ENCODE assay signal across 18 cellular contexts in the genomic region with DNA sequence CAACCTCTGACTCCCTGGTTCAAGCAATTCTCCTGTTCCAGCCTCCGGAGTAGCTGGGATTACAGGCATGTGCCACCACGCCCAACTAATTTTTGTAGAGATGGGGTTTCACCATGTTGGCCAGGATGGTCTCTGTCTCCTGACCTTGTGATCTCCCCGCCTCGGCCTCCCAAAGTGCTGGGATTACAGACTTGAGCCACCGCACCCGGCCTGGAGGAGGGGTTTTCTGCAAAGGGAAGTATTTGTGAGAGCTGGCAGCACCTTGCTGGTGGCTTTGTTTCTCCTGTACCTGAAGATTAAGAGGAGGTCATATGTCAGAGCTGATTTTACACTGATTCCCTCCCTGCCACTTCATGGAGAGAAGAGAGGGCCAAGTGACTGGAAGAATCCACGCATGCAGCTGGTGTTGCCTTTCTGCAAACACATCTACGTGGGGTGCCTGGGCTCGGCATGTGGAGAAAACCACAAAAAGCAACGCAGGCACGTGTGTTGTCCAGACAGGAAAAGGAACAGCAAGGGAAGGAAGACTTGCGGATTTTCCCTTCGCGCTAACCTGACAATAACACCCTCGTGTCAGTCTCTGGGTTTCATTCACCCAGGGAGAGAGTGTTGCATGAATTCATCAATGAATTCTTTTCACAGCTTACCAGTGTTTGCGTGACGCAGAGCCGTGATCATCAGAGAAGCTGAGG.
DNase-seq lines count a peak whose midpoint lies in the region; ATAC-seq, FAIRE-seq and TF ChIP-seq lines count a peak whose summit lies in the region.
"Had no signal": no experiment of that assay in that cellular context is flagged by ENCODE, and none has a peak within 500 bp of the region (broad histone marks: within the 10 kb centered on the region; RNA-seq: fewer than 3 reads in every experiment).

No MANE protein-coding gene starts in this region.

- peak; percentile 24 for ATAC-seq in sciatic nerve
- ATAC-seq in HG03039 (IDR thresholded peaks at IDR 0.05; ENCODE audit: unreplicated experiment) = no peak
- ATAC-seq: activated CD4-positive, alpha-beta T cell treated with anti-CD3 and anti-CD28 coated beads for 36 hours; esophagus mucosa; HCT116; natural killer cell treated with Interleukin-12 subunit alpha and Interleukin-12 subunit beta and Interleukin-15 and Interleukin-18, amount 100 ng/mL, for 72 hours had no signal

- FAIRE-seq in astrocyte (lab: Jason Lieb, UNC) = no peak

- no peak overlapping the region for H3K27ac ChIP-seq in astrocyte (ENCODE audit: low read depth, low read length)
- no peak overlapping the region for H3K27ac ChIP-seq in RWPE1
- H3K27ac ChIP-seq: 22Rv1 had no signal

- no peak overlapping the region for H3K27ac Mint-ChIP-seq in astrocyte (ENCODE audit: unreplicated experiment)
- H3K27ac Mint-ChIP-seq in type B pancreatic cell = no peak overlapping the region
- H3K27ac Mint-ChIP-seq: activated CD4-positive, alpha-beta T cell treated with anti-CD3 and anti-CD28 coated beads for 36 hours; activated naive CD8-positive, alpha-beta T cell treated with anti-CD3 and anti-CD28 coated beads, Interleukin-2, amount 10 ng/mL, durations not matched to agents 7 days and 5 days; natural killer cell treated with Interleukin-12 subunit alpha and Interleukin-12 subunit beta and Interleukin-15 and Interleukin-18, amount 100 ng/mL, for 72 hours had no signal

- TF ChIP-seq CTCF in astrocyte (IDR thresholded peaks at IDR 0.05; ENCODE audit: insufficient read depth, low read depth, low read length) (no peak), fibroblast of villous mesenchyme (IDR thresholded peaks at IDR 0.05; ENCODE audit: insufficient read depth, low read depth, low read length) (no peak), type B pancreatic cell (conservative IDR thresholded peaks at IDR 0.05) (no peak), RWPE1 (conservative IDR thresholded peaks at IDR 0.05; ENCODE audit: low read depth) (no peak)

- H3K27me3 Mint-ChIP-seq in astrocyte (ENCODE audit: low read depth, unreplicated experiment) (peaks cover 70% of the 10 kb centered on the region), type B pancreatic cell (no peaks in the 10 kb centered on the region)
- H3K27me3 Mint-ChIP-seq: activated CD4-positive, alpha-beta T cell treated with anti-CD3 and anti-CD28 coated beads for 36 hours; activated naive CD8-positive, alpha-beta T cell treated with anti-CD3 and anti-CD28 coated beads, Interleukin-2, amount 10 ng/mL, durations not matched to agents 7 days and 5 days had no signal

- POLR2A ChIA-PET in RWPE1 (lab: Yijun Ruan, JAX; ENCODE audit: low non-redundant PET) = no interaction called here

- no peaks in the 10 kb centered on the region for H3K9me3 ChIP-seq in astrocyte (ENCODE audit: insufficient read depth, low read depth, low read length)

- peak overlapping the region; percentile 23 for H3K4me2 ChIP-seq in astrocyte (ENCODE audit: low read length)

- intact Hi-C loops in sciatic nerve (cut with DNase I) = no loop called here

- no peak overlapping the region for H3K9ac ChIP-seq in astrocyte (ENCODE audit: low read length)

- H3K36me3 ChIP-seq in astrocyte (ENCODE audit: insufficient read depth, low read length) = no peaks in the 10 kb centered on the region

- H3K36me3 Mint-ChIP-seq in astrocyte (ENCODE audit: low read depth, unreplicated experiment) = peaks cover 2% of the 10 kb centered on the region
- H3K36me3 Mint-ChIP-seq in type B pancreatic cell = no peaks in the 10 kb centered on the region
- H3K36me3 Mint-ChIP-seq: activated naive CD8-positive, alpha-beta T cell treated with anti-CD3 and anti-CD28 coated beads, Interleukin-2, amount 10 ng/mL, durations not matched to agents 7 days and 5 days; natural killer cell treated with Interleukin-12 subunit alpha and Interleukin-12 subunit beta and Interleukin-15 and Interleukin-18, amount 100 ng/mL, for 72 hours had no signal

- CTCF ChIA-PET in RWPE1 (lab: Yijun Ruan, JAX) = interaction anchor here (0.6 to 0.8 kb wide), 3 partner anchors 8 to 13 kb away, joined by 3 to 4 read pairs (median 3); no protein-coding TSS in a partner anchor

- peak; percentile 31 for DNase-seq in NCI-H2171 treated with DMSO at 0.1 percent for 48 hours (lab: John Stamatoyannopoulos, UW)
- DNase-seq in NCI-H2171 (lab: John Stamatoyannopoulos, UW) = no peak
- DNase-seq in astrocyte (ENCODE audit: low read depth) = peak; percentile 29
- DNase-seq in fibroblast of villous mesenchyme (ENCODE audit: low read depth) = peak; percentile 41
- DNase-seq in sciatic nerve (ENCODE audit: low spot score) = no peak
- no peak for DNase-seq in type B pancreatic cell (ENCODE audit: extremely low spot score, unreplicated experiment)
- DNase-seq in RWPE1 (ENCODE audit: low spot score) = no peak
- DNase-seq: activated CD4-positive, alpha-beta T cell treated with anti-CD3 and anti-CD28 coated beads for 36 hours; activated naive CD8-positive, alpha-beta T cell treated with anti-CD3 and anti-CD28 coated beads, Interleukin-2, amount 10 ng/mL, durations not matched to agents 7 days and 5 days; caudate nucleus; kidney glomerular epithelial cell; NCI-H1417 treated with DMSO at 0.1 percent for 48 hours; NCI-H524 treated with DMSO at 0.1 percent for 48 hours had no signal

- H3K9me3 Mint-ChIP-seq in astrocyte (ENCODE audit: unreplicated experiment) (no peaks in the 10 kb centered on the region), type B pancreatic cell (no peaks in the 10 kb centered on the region)
- H3K9me3 Mint-ChIP-seq: activated naive CD8-positive, alpha-beta T cell treated with anti-CD3 and anti-CD28 coated beads, Interleukin-2, amount 10 ng/mL, durations not matched to agents 7 days and 5 days; natural killer cell treated with Interleukin-12 subunit alpha and Interleukin-12 subunit beta and Interleukin-15 and Interleukin-18, amount 100 ng/mL, for 72 hours had no signal

- H3K79me2 ChIP-seq in astrocyte (ENCODE audit: insufficient read depth, low read length) = no peaks in the 10 kb centered on the region

- H4K20me1 ChIP-seq in astrocyte (ENCODE audit: insufficient read depth, low read length) = no peaks in the 10 kb centered on the region

- H3K4me1 Mint-ChIP-seq in astrocyte (ENCODE audit: low read depth, unreplicated experiment) (peaks cover 14% of the 10 kb centered on the region), type B pancreatic cell (ENCODE audit: unreplicated experiment) (peaks cover 49% of the 10 kb centered on the region)
- H3K4me1 Mint-ChIP-seq: activated CD4-positive, alpha-beta T cell treated with anti-CD3 and anti-CD28 coated beads for 36 hours; activated naive CD8-positive, alpha-beta T cell treated with anti-CD3 and anti-CD28 coated beads, Interleukin-2, amount 10 ng/mL, durations not matched to agents 7 days and 5 days had no signal

- no peaks in the 10 kb centered on the region for H3K4me1 ChIP-seq in astrocyte (ENCODE audit: insufficient read depth, low read length)

- H2AFZ ChIP-seq in astrocyte (ENCODE audit: low read depth, low read length) = no peak overlapping the region

- H3K27me3 ChIP-seq in astrocyte (ENCODE audit: insufficient read depth, low read length) = peaks cover 60% of the 10 kb centered on the region

- H3K4me3 ChIP-seq in astrocyte (ENCODE audit: insufficient read depth, low read depth, low read length) (no peak overlapping the region), fibroblast of villous mesenchyme (ENCODE audit: low read depth, low read length) (no peak overlapping the region)

- H3K4me3 Mint-ChIP-seq in astrocyte (ENCODE audit: unreplicated experiment) = no peak overlapping the region
- no peak overlapping the region for H3K4me3 Mint-ChIP-seq in type B pancreatic cell
- H3K4me3 Mint-ChIP-seq: activated CD4-positive, alpha-beta T cell treated with anti-CD3 and anti-CD28 coated beads for 36 hours; activated naive CD8-positive, alpha-beta T cell treated with anti-CD3 and anti-CD28 coated beads, Interleukin-2, amount 10 ng/mL, durations not matched to agents 7 days and 5 days; natural killer cell treated with Interleukin-12 subunit alpha and Interleukin-12 subunit beta and Interleukin-15 and Interleukin-18, amount 100 ng/mL, for 72 hours had no signal

Comparison
In these comparisons a context has a peak if more than half of its experiments do, and no peak if none do; other contexts are left out.
1. DNase-seq: peak in NCI-H2171 treated with DMSO at 0.1 percent for 48 hours (single experiment), astrocyte (single experiment) and fibroblast of villous mesenchyme (single experiment); none in NCI-H2171 (single experiment), sciatic nerve (single experiment), type B pancreatic cell (single experiment) and RWPE1 (single experiment).